1 cellular context compared by ENCODE assay signal in genomic region chr17:50603340-50603739, GRCh38.
A peak's percentile ranks its signal among the peaks of the same experiment; 100 is the strongest.
TF ChIP-seq lines count a peak whose summit lies in the region.

No MANE protein-coding gene starts in this region.

TF ChIP-seq in HepG2, 621 proteins besides CTCF, POLR2A, EP300 and RAD21:
- TF ChIP-seq FOXA3 (CRISPR knock-in tag; IDR thresholded peaks at IDR 0.05) (no peak), ZNF382 (CRISPR knock-in tag; IDR thresholded peaks at IDR 0.05; ENCODE audit: borderline replicate concordance) (no peak), ZNF446 (CRISPR knock-in tag; IDR thresholded peaks at IDR 0.05) (no peak), ZFP91 (CRISPR knock-in tag; IDR thresholded peaks at IDR 0.05; ENCODE audit: borderline replicate concordance) (0 out of 2 replicates have a peak, but pooled peaks have one; percentile 23), AHDC1 (CRISPR knock-in tag; IDR thresholded peaks at IDR 0.05; ENCODE audit: borderline replicate concordance) (no peak), RXRB (CRISPR knock-in tag; IDR thresholded peaks at IDR 0.05; ENCODE audit: borderline replicate concordance) (no peak), GLI4 (CRISPR knock-in tag; IDR thresholded peaks at IDR 0.05; ENCODE audit: borderline replicate concordance) (no peak), ZNF430 (CRISPR knock-in tag; IDR thresholded peaks at IDR 0.05) (no peak), SIN3A (IDR thresholded peaks at IDR 0.05; ENCODE audit: borderline replicate concordance, low read depth, low read length) (no peak), HNRNPH1 (optimal IDR thresholded peaks at IDR 0.05; ENCODE audit: low read depth, low read length) (no peak), STAG1 (CRISPR knock-in tag; IDR thresholded peaks at IDR 0.05) (0 out of 2 replicates have a peak, but pooled peaks have one; percentile 7), DZIP1 (CRISPR knock-in tag; IDR thresholded peaks at IDR 0.05) (no peak), KLF6 (CRISPR knock-in tag; IDR thresholded peaks at IDR 0.05) (no peak)
